In the genomic region with DNA sequence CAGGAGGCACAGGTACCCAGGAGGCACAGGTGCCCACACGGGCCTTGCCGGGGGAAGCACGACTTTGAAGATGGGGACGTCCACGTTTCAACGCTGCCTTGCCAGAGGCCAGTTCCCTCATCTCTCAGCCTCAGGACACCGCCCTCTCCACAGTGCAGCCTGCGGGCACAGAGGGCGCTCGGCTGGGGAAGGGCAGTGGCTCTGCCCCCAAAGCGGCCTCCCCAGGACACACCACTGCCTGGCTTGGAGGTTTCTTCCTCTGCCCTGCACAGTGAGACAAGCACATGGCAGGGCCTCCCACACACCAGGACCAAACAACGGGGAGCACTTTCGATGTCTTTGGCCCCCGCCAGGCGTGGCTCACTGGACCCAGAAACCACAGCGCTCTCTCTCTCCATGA, we compare ENCODE assay signal across 19 cellular contexts.
A peak's percentile ranks its signal among the peaks of the same experiment; 100 is the strongest.
DNase-seq lines count a peak whose midpoint lies in the region; ATAC-seq and TF ChIP-seq lines count a peak whose summit lies in the region.
"Had no signal": no experiment of that assay in that cellular context is flagged by ENCODE, and none has a peak within 500 bp of the region (broad histone marks: within the 10 kb centered on the region; RNA-seq: fewer than 3 reads in every experiment).

No MANE protein-coding gene starts in this region.

- H3K27me3 Mint-ChIP-seq in CD4-positive, CD25-positive, alpha-beta regulatory T cell = no peaks in the 10 kb centered on the region
- no peaks in the 10 kb centered on the region for H3K27me3 Mint-ChIP-seq in activated naive CD8-positive, alpha-beta T cell treated with anti-CD3 and anti-CD28 coated beads, Interleukin-2, amount 50 U/mL, for 24 hours
- peaks cover 0 to 1% (median 0%) of the 10 kb centered on the region in 5 donors for H3K27me3 Mint-ChIP-seq in naive thymus-derived CD8-positive, alpha-beta T cell
- no peaks in the 10 kb centered on the region for H3K27me3 Mint-ChIP-seq in progenitor cell of endocrine pancreas
- H3K27me3 Mint-ChIP-seq in activated CD8-positive, alpha-beta memory T cell treated with anti-CD3 and anti-CD28 coated beads, Interleukin-2, amount 10 ng/mL, durations not matched to agents 7 days and 5 days = no peaks in the 10 kb centered on the region

- H3K36me3 ChIP-seq in BLaER1 = peaks cover 31% of the 10 kb centered on the region
- peaks cover 77% of the 10 kb centered on the region for H3K36me3 ChIP-seq in CD4-positive, CD25-positive, alpha-beta regulatory T cell (ENCODE audit: control insufficient read depth, insufficient read depth, low read length)

- peaks cover 87% of the 10 kb centered on the region for H4K20me1 ChIP-seq in BLaER1

- H3K4me2 ChIP-seq in BLaER1 = peak overlapping the region; percentile 90
- H3K4me2 ChIP-seq: SK-N-SH had no signal

- H3K9me3 Mint-ChIP-seq in CD4-positive, CD25-positive, alpha-beta regulatory T cell = peaks cover 0 to 2% (median 0%) of the 10 kb centered on the region in 7 donors
- no peaks in the 10 kb centered on the region for H3K9me3 Mint-ChIP-seq in activated naive CD8-positive, alpha-beta T cell treated with anti-CD3 and anti-CD28 coated beads, Interleukin-2, amount 50 U/mL, for 24 hours
- H3K9me3 Mint-ChIP-seq in naive thymus-derived CD8-positive, alpha-beta T cell = peaks cover 0 to 5% (median 0%) of the 10 kb centered on the region in 9 donors
- no peaks in the 10 kb centered on the region for H3K9me3 Mint-ChIP-seq in progenitor cell of endocrine pancreas (ENCODE audit: low read depth)
- H3K9me3 Mint-ChIP-seq in activated CD8-positive, alpha-beta memory T cell treated with anti-CD3 and anti-CD28 coated beads, Interleukin-2, amount 10 ng/mL, durations not matched to agents 7 days and 5 days (ENCODE audit: low read depth) = no peaks in the 10 kb centered on the region
- H3K9me3 Mint-ChIP-seq: H9 had no signal

- no peak overlapping the region for H3K4me3 ChIP-seq in BLaER1
- H3K4me3 ChIP-seq in CD4-positive, CD25-positive, alpha-beta regulatory T cell (ENCODE audit: low read depth, low read length) = no peak overlapping the region

- peaks cover 0 to 64% (median 17%) of the 10 kb centered on the region in 4 donors for H3K4me1 Mint-ChIP-seq in CD4-positive, CD25-positive, alpha-beta regulatory T cell
- peaks cover 66% of the 10 kb centered on the region for H3K4me1 Mint-ChIP-seq in activated naive CD8-positive, alpha-beta T cell treated with anti-CD3 and anti-CD28 coated beads, Interleukin-2, amount 50 U/mL, for 24 hours
- peaks cover 31 to 79% (median 60%) of the 10 kb centered on the region in 4 donors for H3K4me1 Mint-ChIP-seq in naive thymus-derived CD8-positive, alpha-beta T cell
- peaks cover 2% of the 10 kb centered on the region for H3K4me1 Mint-ChIP-seq in progenitor cell of endocrine pancreas (ENCODE audit: low read depth)
- peaks cover 30% of the 10 kb centered on the region for H3K4me1 Mint-ChIP-seq in activated CD8-positive, alpha-beta memory T cell treated with anti-CD3 and anti-CD28 coated beads, Interleukin-2, amount 10 ng/mL, durations not matched to agents 7 days and 5 days

- TF ChIP-seq CTCF in progenitor cell of endocrine pancreas (IDR thresholded peaks at IDR 0.05; ENCODE audit: unreplicated experiment) = no peak

- CTCF ChIA-PET in activated CD8-positive, alpha-beta memory T cell treated with anti-CD3 and anti-CD28 coated beads, Interleukin-2, amount 10 ng/mL, durations not matched to agents 7 days and 5 days (lab: Charles Lee) = no interaction called here

- peak overlapping the region; percentile 14; the same call in 1 of the 2 replicates for H3K9ac ChIP-seq in BLaER1
- H3K9ac ChIP-seq: SK-N-SH had no signal

- H3K4me3 Mint-ChIP-seq in CD4-positive, CD25-positive, alpha-beta regulatory T cell = peak overlapping the region in 1 of 4 donors; percentile 38
- no peak overlapping the region for H3K4me3 Mint-ChIP-seq in activated naive CD8-positive, alpha-beta T cell treated with anti-CD3 and anti-CD28 coated beads, Interleukin-2, amount 50 U/mL, for 24 hours
- peak overlapping the region in 4 of 10 donors; percentile 26 to 69 (median 38) for H3K4me3 Mint-ChIP-seq in naive thymus-derived CD8-positive, alpha-beta T cell
- no peak overlapping the region for H3K4me3 Mint-ChIP-seq in progenitor cell of endocrine pancreas (ENCODE audit: low read depth)
- H3K4me3 Mint-ChIP-seq in activated CD8-positive, alpha-beta memory T cell treated with anti-CD3 and anti-CD28 coated beads, Interleukin-2, amount 10 ng/mL, durations not matched to agents 7 days and 5 days = no peak overlapping the region
- H3K4me3 Mint-ChIP-seq: H9 had no signal

- peaks cover 100% of the 10 kb centered on the region for H3K4me1 ChIP-seq in BLaER1
- peaks cover 28% of the 10 kb centered on the region for H3K4me1 ChIP-seq in CD4-positive, CD25-positive, alpha-beta regulatory T cell (ENCODE audit: control insufficient read depth, insufficient read depth, low read length, poor library complexity, severe bottlenecking)

- no peaks in the 10 kb centered on the region for H3K27me3 ChIP-seq in BLaER1
- H3K27me3 ChIP-seq in CD4-positive, CD25-positive, alpha-beta regulatory T cell (ENCODE audit: control insufficient read depth, insufficient read depth, low read length) = no peaks in the 10 kb centered on the region

- DNase-seq in CD4-positive, CD25-positive, alpha-beta regulatory T cell = no peak
- DNase-seq in activated naive CD8-positive, alpha-beta T cell treated with anti-CD3 and anti-CD28 coated beads, Interleukin-2, amount 50 U/mL, for 24 hours = no peak
- DNase-seq in naive thymus-derived CD8-positive, alpha-beta T cell = no peak
- DNase-seq in progenitor cell of endocrine pancreas (ENCODE audit: low spot score, unreplicated experiment) (no peak), DMS 273 (lab: John Stamatoyannopoulos, UW; ENCODE audit: unreplicated experiment) (no peak)
- DNase-seq in activated CD4-positive, alpha-beta T cell treated with anti-CD3 and anti-CD28 coated beads for 1 hour = no peak
- no peak for DNase-seq in activated CD8-positive, alpha-beta memory T cell treated with anti-CD3 and anti-CD28 coated beads, Interleukin-2, amount 10 ng/mL, durations not matched to agents 7 days and 5 days
- DNase-seq: activated CD4-positive, CD25-positive, alpha-beta regulatory T cell; activated effector memory CD4-positive, alpha-beta T cell treated with anti-CD3 and anti-CD28 coated beads, Interleukin-2, amount 50 U/mL, for 16 hours; anterior cingulate cortex; erythroblast; foreskin melanocyte; H9; NCI-H1105; NCI-H2081; NCI-H446 treated with DMSO at 0.1 percent for 48 hours; SK-N-SH; T1000 had no signal

- POLR2A ChIA-PET in naive thymus-derived CD8-positive, alpha-beta T cell (lab: Charles Lee) = no interaction called here

- peak overlapping the region in 2 of 3 donors; percentile 36 to 73 for H3K27ac Mint-ChIP-seq in CD4-positive, CD25-positive, alpha-beta regulatory T cell
- peak overlapping the region; percentile 49 for H3K27ac Mint-ChIP-seq in activated naive CD8-positive, alpha-beta T cell treated with anti-CD3 and anti-CD28 coated beads, Interleukin-2, amount 50 U/mL, for 24 hours
- peak overlapping the region in 8 of 10 donors; percentile 31 to 91 (median 57) for H3K27ac Mint-ChIP-seq in naive thymus-derived CD8-positive, alpha-beta T cell
- H3K27ac Mint-ChIP-seq in progenitor cell of endocrine pancreas = no peak overlapping the region
- no peak overlapping the region for H3K27ac Mint-ChIP-seq in activated CD8-positive, alpha-beta memory T cell treated with anti-CD3 and anti-CD28 coated beads, Interleukin-2, amount 10 ng/mL, durations not matched to agents 7 days and 5 days

- H3K27ac ChIP-seq in BLaER1 = peak overlapping the region; percentile 83
- H3K27ac ChIP-seq in CD4-positive, CD25-positive, alpha-beta regulatory T cell (ENCODE audit: insufficient read depth, low read length, poor library complexity, severe bottlenecking) = no peak overlapping the region

- H3K36me3 Mint-ChIP-seq in CD4-positive, CD25-positive, alpha-beta regulatory T cell = peaks cover 28% of the 10 kb centered on the region
- H3K36me3 Mint-ChIP-seq in activated naive CD8-positive, alpha-beta T cell treated with anti-CD3 and anti-CD28 coated beads, Interleukin-2, amount 50 U/mL, for 24 hours (ENCODE audit: low read depth) = peaks cover 8% of the 10 kb centered on the region
- peaks cover 0 to 67% (median 3%) of the 10 kb centered on the region in 3 donors for H3K36me3 Mint-ChIP-seq in naive thymus-derived CD8-positive, alpha-beta T cell
- H3K36me3 Mint-ChIP-seq in progenitor cell of endocrine pancreas (ENCODE audit: insufficient read depth) = no peaks in the 10 kb centered on the region
- H3K36me3 Mint-ChIP-seq in activated CD8-positive, alpha-beta memory T cell treated with anti-CD3 and anti-CD28 coated beads, Interleukin-2, amount 10 ng/mL, durations not matched to agents 7 days and 5 days = peaks cover 2% of the 10 kb centered on the region

- no peaks in the 10 kb centered on the region for H3K9me3 ChIP-seq in BLaER1
- no peaks in the 10 kb centered on the region for H3K9me3 ChIP-seq in CD4-positive, CD25-positive, alpha-beta regulatory T cell (ENCODE audit: control insufficient read depth in 2 of 2, low read length in 2 of 2)
- H3K9me3 ChIP-seq: SK-N-SH had no signal

- no peak for ATAC-seq in CD4-positive, CD25-positive, alpha-beta regulatory T cell (ENCODE audit: low read depth in 2 of 2)
- no peak for ATAC-seq in activated naive CD8-positive, alpha-beta T cell treated with anti-CD3 and anti-CD28 coated beads, Interleukin-2, amount 50 U/mL, for 24 hours
- ATAC-seq in naive thymus-derived CD8-positive, alpha-beta T cell = no peak
- ATAC-seq in activated CD8-positive, alpha-beta memory T cell treated with anti-CD3 and anti-CD28 coated beads, Interleukin-2, amount 10 ng/mL, durations not matched to agents 7 days and 5 days = no peak

Comparison
In these comparisons a context has a peak if more than half of its experiments do, and no peak if none do; other contexts are left out.
1. H3K27ac Mint-ChIP-seq: peak in CD4-positive, CD25-positive, alpha-beta regulatory T cell (2 of 3), activated naive CD8-positive, alpha-beta T cell treated with anti-CD3 and anti-CD28 coated beads, Interleukin-2, amount 50 U/mL, for 24 hours (single experiment) and naive thymus-derived CD8-positive, alpha-beta T cell (8 of 10); none in progenitor cell of endocrine pancreas (single experiment) and activated CD8-positive, alpha-beta memory T cell treated with anti-CD3 and anti-CD28 coated beads, Interleukin-2, amount 10 ng/mL, durations not matched to agents 7 days and 5 days (single experiment).